25 cellular contexts compared by ENCODE assay signal in genomic region chr2:118812530-118812929, GRCh38. TPM values are rescaled to one million over a fixed set of nuclear protein-coding genes. Genes with fewer than 3 reads are reported as not detected.
"Had no signal": no experiment of that assay in that cellular context is flagged by ENCODE, and none has a peak within 500 bp of the region (broad histone marks: within the 10 kb centered on the region; RNA-seq: fewer than 3 reads in every experiment).

No MANE protein-coding gene starts in this region.

- H3K4me3 ChIP-seq: ascending aorta, body of pancreas, SK-N-MC had no signal

- ATAC-seq: activated CD4-positive, CD25-positive, alpha-beta regulatory T cell treated with anti-CD3 and anti-CD28 coated beads, Interleukin-2, amount 50 U/mL, for 24 hours; activated CD8-positive, alpha-beta T cell treated with anti-CD3 and anti-CD28 coated beads for 36 hours; body of pancreas; Panc1; Right ventricle myocardium inferior had no signal

- DNase-seq: activated CD4-positive, alpha-beta T cell treated with anti-CD3 and anti-CD28 coated beads for 4 hours; activated CD8-positive, alpha-beta memory T cell treated with anti-CD3 and anti-CD28 coated beads, Interleukin-2, amount 50 U/mL, for 4 hours; activated CD8-positive, alpha-beta T cell treated with anti-CD3 and anti-CD28 coated beads for 36 hours; amniotic stem cell; body of pancreas; Karpas-422; NCI-H1092; NCI-H1417; NCI-H1930; NCI-H2171; NCI-H2227 treated with DMSO at 0.1 percent for 48 hours; NCI-H526; NCI-H82; NK-92 treated with Interleukin-12 subunit alpha and Interleukin-12 subunit beta, amount 100 ng/mL, for 24 hours; OCI-M1; RPMI8226; T-cell had no signal

- H3K9me3 ChIP-seq: ascending aorta, body of pancreas had no signal

- H3K27ac ChIP-seq: ascending aorta, body of pancreas, SK-N-MC, VCaP had no signal

- H3K4me1 ChIP-seq: ascending aorta, body of pancreas had no signal

- H3K36me3 ChIP-seq: ascending aorta had no signal

- H3K27me3 ChIP-seq: ascending aorta, body of pancreas had no signal

RNA-seq across cellular contexts. Expression of gene EN1, which starts 34.9 kb away (rescaled TPM):
- total RNA-seq: activated CD8-positive, alpha-beta T cell treated with anti-CD3 and anti-CD28 coated beads for 36 hours; ascending aorta; body of pancreas; NCI-H460; Right ventricle myocardium inferior; T-cell; T-helper 2 cell treated with Interferon-gamma antibody and Interleukin-4, amounts not matched to agents 100 ng/mL and 5 ng/mL, for 36 hours had no signal
